Comparison of ENCODE assay signal across 22 cellular contexts in the genomic region with DNA sequence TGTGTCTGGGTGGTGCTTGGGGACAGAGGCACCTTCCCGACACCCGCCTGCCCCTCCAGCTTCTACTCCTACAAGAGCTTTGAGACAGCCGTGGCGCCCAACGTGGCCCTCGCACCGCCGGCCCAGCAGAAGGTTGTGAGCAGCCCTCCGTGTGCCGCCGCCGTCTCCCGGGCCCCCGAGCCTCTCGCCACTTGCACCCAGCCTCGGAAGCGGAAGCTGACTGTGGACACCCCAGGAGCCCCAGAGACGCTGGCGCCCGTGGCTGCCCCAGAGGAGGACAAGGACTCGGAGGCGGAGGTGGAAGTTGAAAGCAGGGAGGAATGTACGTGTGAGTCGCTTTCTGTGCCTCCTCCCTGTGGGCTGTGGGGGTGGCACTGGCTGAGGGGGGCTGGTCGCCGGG.
"Had no signal": no experiment of that assay in that cellular context is flagged by ENCODE, and none has a peak within 500 bp of the region (broad histone marks: within the 10 kb centered on the region; RNA-seq: fewer than 3 reads in every experiment).

No MANE protein-coding gene starts in this region.

- H3K27ac Mint-ChIP-seq: activated CD8-positive, alpha-beta memory T cell treated with anti-CD3 and anti-CD28 coated beads, Interleukin-2, amount 10 ng/mL, durations not matched to agents 7 days and 5 days; activated T-helper 2 cell treated with anti-CD3 and anti-CD28 coated beads, Interferon-gamma antibody, Interleukin-2, Interleukin-4, amounts not matched to agents 10 μg/mL and 5 μg/mL and 100 μg/mL, durations not matched to agents 14 hours and 24 hours and 36 hours had no signal

- H3K9me3 ChIP-seq: right atrium auricular region, transverse colon, vagina had no signal

- H3K4me3 ChIP-seq: cardiac muscle cell, right atrium auricular region, smooth muscle cell, transverse colon, vagina had no signal

- ATAC-seq: activated CD8-positive, alpha-beta memory T cell treated with anti-CD3 and anti-CD28 coated beads, Interleukin-2, amount 10 ng/mL, durations not matched to agents 7 days and 5 days; left lobe of liver had no signal

- H3K27me3 Mint-ChIP-seq: activated CD8-positive, alpha-beta memory T cell treated with anti-CD3 and anti-CD28 coated beads, Interleukin-2, amount 10 ng/mL, durations not matched to agents 7 days and 5 days; naive B cell had no signal

- DNase-seq: activated CD4-positive, alpha-beta T cell treated with anti-CD3 and anti-CD28 coated beads, Interleukin-2, amount 50 U/mL, for 48 hours; activated CD8-positive, alpha-beta memory T cell treated with anti-CD3 and anti-CD28 coated beads, Interleukin-2, amount 10 ng/mL, durations not matched to agents 7 days and 5 days; activated naive CD4-positive, alpha-beta T cell treated with anti-CD3 and anti-CD28 coated beads, Interleukin-2, amount 50 U/mL, for 16 hours; activated T-cell treated with anti-CD3 and anti-CD28 coated beads, Interleukin-2, amount 50 U/mL, for 1 hour; cortex of kidney; effector memory CD4-positive, alpha-beta T cell; naive B cell; occipital lobe; stimulated activated CD4-positive, alpha-beta T cell treated with anti-CD3 and anti-CD28 coated beads, Interleukin-4, amount 100 ng/mL, for 4 hours; stimulated activated CD8-positive, alpha-beta memory T cell treated with anti-CD3 and anti-CD28 coated beads, Interleukin-4, amount 100 ng/mL, for 48 hours; stimulated activated naive CD4-positive, alpha-beta T cell treated with Interleukin-2 at 50 U/mL for 16 hours; substantia nigra; SW 1271; T1000; transverse colon had no signal

- H3K4me3 Mint-ChIP-seq: activated CD8-positive, alpha-beta memory T cell treated with anti-CD3 and anti-CD28 coated beads, Interleukin-2, amount 10 ng/mL, durations not matched to agents 7 days and 5 days had no signal

- H3K27me3 ChIP-seq: cardiac muscle cell, right atrium auricular region, transverse colon, vagina had no signal

- H3K9me3 Mint-ChIP-seq: activated T-helper 2 cell treated with anti-CD3 and anti-CD28 coated beads, Interferon-gamma antibody, Interleukin-2, Interleukin-4, amounts not matched to agents 10 μg/mL and 5 μg/mL and 100 μg/mL, durations not matched to agents 14 hours and 24 hours and 36 hours; naive B cell had no signal

- H3K27ac ChIP-seq: epithelial cell of prostate, vagina had no signal
